In genomic region chr1:84632975-84633427, GRCh38 we compare ENCODE assay signal across 9 cellular contexts. TPM values are rescaled to one million over a fixed set of nuclear protein-coding genes. Genes with fewer than 3 reads are reported as not detected.
A peak's percentile ranks its signal among the peaks of the same experiment; 100 is the strongest.
DNase-seq lines count a peak whose midpoint lies in the region; ATAC-seq, FAIRE-seq and TF ChIP-seq lines count a peak whose summit lies in the region.
"Had no signal": no experiment of that assay in that cellular context is flagged by ENCODE, and none has a peak within 500 bp of the region (broad histone marks: within the 10 kb centered on the region; RNA-seq: fewer than 3 reads in every experiment).

No MANE protein-coding gene starts in this region.

- no peak for TF ChIP-seq EP300 in K562 (IDR thresholded peaks at IDR 0.05; ENCODE audit: low read length)

- no peaks in the 10 kb centered on the region for H3K79me2 ChIP-seq in K562 (ENCODE audit: control insufficient read depth, insufficient read depth, low read length)

- TF ChIP-seq RAD21 in K562 (CRISPR knock-in tag; conservative IDR thresholded peaks at IDR 0.05 in 1 of 2, IDR thresholded peaks at IDR 0.05 in 1 of 2) = 0 out of 4 replicates have a peak, but pooled peaks of 1 of the 2 experiments have one; percentile 2

- TF ChIP-seq CTCF in K562 (IDR thresholded peaks at IDR 0.05 in 2 of 3, conservative IDR thresholded peaks at IDR 0.05 in 1 of 3; ENCODE audit: insufficient read depth in 2 of 3, low read depth in 1 of 3, low read length in 3 of 3) = no peak

- TF ChIP-seq POLR2A in K562 (conservative IDR thresholded peaks at IDR 0.05) = no peak

- H3K9me3 ChIP-seq in K562 (replicated peaks; ENCODE audit: control insufficient read depth, insufficient read depth, low read depth, low read length) (no peaks in the 10 kb centered on the region), muscle layer of duodenum (ENCODE audit: control insufficient read depth in 1 of 2, low read length in 2 of 2) (no peaks in the 10 kb centered on the region)

- BruUV-seq in K562 (replicated peaks; lab: Mats Ljungman, UMichigan) = no TSS peak

- no peak overlapping the region for H3K4me3 ChIP-seq in K562
- no peak overlapping the region for H3K4me3 ChIP-seq in muscle layer of duodenum (ENCODE audit: low read depth in 1 of 2, low read length in 2 of 2)

- ATAC-seq in HG03196 (IDR thresholded peaks at IDR 0.05; ENCODE audit: unreplicated experiment) (peak; percentile 67), K562 (peak; percentile 73), GM18858 (IDR thresholded peaks at IDR 0.05; ENCODE audit: unreplicated experiment) (no peak)

- peak; percentile 67 for DNase-seq in GM03348 (ENCODE audit: low spot score)
- DNase-seq in K562 (ENCODE audit: extremely low read depth in 1 of 4, low spot score in 3 of 4) = peak in 2 of 4 experiments; percentile 37 to 61
- no peak for DNase-seq in NCI-H82 (lab: John Stamatoyannopoulos, UW)
- no peak for DNase-seq in OCI-M2 (lab: John Stamatoyannopoulos, UW; ENCODE audit: unreplicated experiment)
- no peak for DNase-seq in posterior vena cava (ENCODE audit: low spot score)

- in situ Hi-C loops in K562 (cut with MboI) = no loop called here

- POLR2A ChIA-PET in K562 (lab: Yijun Ruan, JAX) = interaction anchor here (0.6 to 1.1 kb wide), 2 partner anchors 29 to 144 kb away, joined by 4 read pairs; no protein-coding TSS in a partner anchor

- H3K9ac ChIP-seq in K562 (ENCODE audit: insufficient read depth in 1 of 2, low read depth in 2 of 2, low read length in 2 of 2) = no peak overlapping the region
- H3K9ac ChIP-seq: KMS-11 had no signal

- H3K9me1 ChIP-seq in K562 (ENCODE audit: control insufficient read depth, insufficient read depth, low read length) = no peaks in the 10 kb centered on the region

- peak; percentile 73 for FAIRE-seq in K562 (lab: Jason Lieb, UNC)

- H3K36me3 ChIP-seq in K562 (ENCODE audit: control insufficient read depth, insufficient read depth, low read length) = no peaks in the 10 kb centered on the region
- no peaks in the 10 kb centered on the region for H3K36me3 ChIP-seq in muscle layer of duodenum (ENCODE audit: control insufficient read depth in 1 of 2, insufficient read depth in 2 of 2, low read length in 2 of 2)

- H2AFZ ChIP-seq in K562 (ENCODE audit: low read depth, low read length) = no peak overlapping the region

- peaks cover 0 to 9% of the 10 kb centered on the region in 2 experiments; a peak in 3 of 5 replicates for H3K4me1 ChIP-seq in K562 (replicated peaks in 1 of 2; ENCODE audit: control insufficient read depth in 2 of 2, insufficient read depth in 2 of 2, low read length in 2 of 2)
- H3K4me1 ChIP-seq in muscle layer of duodenum (ENCODE audit: control insufficient read depth in 1 of 2, insufficient read depth in 2 of 2, low read length in 2 of 2) = no peaks in the 10 kb centered on the region

- intact Hi-C loops in K562 (cut with micrococcal nuclease) (no loop called here), posterior vena cava (cut with DNase I) (no loop called here)

- CTCF ChIA-PET in K562 (lab: Yijun Ruan, JAX; ENCODE audit: low intra/inter-chr PET ratio) = no interaction called here

- peak overlapping the region; percentile 12; the same call in 1 of the 2 replicates for H3K4me2 ChIP-seq in K562 (ENCODE audit: insufficient read depth, low read length)
- H3K4me2 ChIP-seq: KMS-11 had no signal

- H4K20me1 ChIP-seq in K562 (replicated peaks; ENCODE audit: control insufficient read depth, insufficient read depth, low read length) = no peaks in the 10 kb centered on the region

- 0% methylated on average over 1 of the region's 1 CpG for WGBS in K562 (ENCODE audit: insufficient coverage, low coverage, missing lambda C conversion rate)

- no peak overlapping the region for H3K27ac ChIP-seq in K562 (ENCODE audit: extremely low read depth, low read depth, low read length)
- peak overlapping the region; percentile 53 for H3K27ac ChIP-seq in muscle layer of duodenum (ENCODE audit: low read length)
- H3K27ac ChIP-seq: KMS-11 had no signal

- no peaks in the 10 kb centered on the region for H3K27me3 ChIP-seq in K562 (ENCODE audit: control insufficient read depth in 2 of 2, insufficient read depth in 2 of 2, low read length in 2 of 2)
- H3K27me3 ChIP-seq in muscle layer of duodenum (ENCODE audit: low read depth, low read length) = no peaks in the 10 kb centered on the region

TF ChIP-seq in K562, 482 proteins besides CTCF, POLR2A, EP300 and RAD21 (continues in another document):
- TF ChIP-seq NCOA2 (IDR thresholded peaks at IDR 0.05; ENCODE audit: partially characterized antibody in 2 of 2) (no peak), ZBTB1 (CRISPR knock-in tag; IDR thresholded peaks at IDR 0.05; ENCODE audit: borderline replicate concordance, low read depth) (no peak), DIDO1 (tag; IDR thresholded peaks at IDR 0.05; ENCODE audit: low read depth) (no peak), HMG20A (CRISPR knock-in tag; conservative IDR thresholded peaks at IDR 0.05) (no peak), CBX3 (IDR thresholded peaks at IDR 0.05; ENCODE audit: borderline replicate concordance in 1 of 2, low read length in 2 of 2) (no peak), TFAP4 (CRISPR knock-in tag; IDR thresholded peaks at IDR 0.05; ENCODE audit: borderline replicate concordance) (no peak), ATF3 (IDR thresholded peaks at IDR 0.05) (peak; percentile 90), ATF3 (CRISPR knock-in tag; conservative IDR thresholded peaks at IDR 0.05) (no peak), ZFP91 (CRISPR knock-in tag; IDR thresholded peaks at IDR 0.05) (no peak)

RNA-seq across cellular contexts. Expression of gene SSX2IP, which starts 57.3 kb away (rescaled TPM):
- 31.2 and 100 TPM in 2 replicates for total RNA-seq in K562 (2011; cell fraction: chromatin; rRNA removed; ENCODE audit: low replicate concordance)
- total RNA-seq in K562 (2011; cell fraction: nucleolus; rRNA removed) = 12.0 and 17.5 TPM in 2 replicates
- total RNA-seq in K562 (2011; cell fraction: nucleoplasm; rRNA removed) = 39.2 and 64.7 TPM in 2 replicates
- total RNA-seq in K562 (2014; rRNA removed) (42.0 and 53.7 TPM in 2 replicates), K562 (2014; rRNA removed; fragmentation: Illumina TruSeq; extraction: Trizol) (96.7 and 113 TPM in 2 replicates), K562 (2015; rRNA removed; fragmentation: Illumina TruSeq; extraction: Trizol) (69.7 and 73.9 TPM in 2 replicates), K562 (2021) (66.4 and 66.7 TPM in 2 replicates), posterior vena cava (1 to 10 TPM; 4.7 to 8.6 TPM)
- polyA plus RNA-seq in K562 (2011; rRNA removed) (40.6 and 61.7 TPM in 2 replicates), K562 (2014; fragmentation: Illumina TruSeq; extraction: Trizol) (54.3 and 62.1 TPM in 2 replicates), K562 (2014; fragmentation: Nextera tagmentation; extraction: Ambion mirVana) (10 to 100 TPM; 20.6 to 25.8 TPM), K562 (2014; rRNA removed) (45.4 and 50.5 TPM in 2 replicates)
- polyA plus RNA-seq in K562 (2011; cell fraction: cytosol; rRNA removed) = 5.3 and 11.1 TPM in 2 replicates
- 19.1 and 29.0 TPM in 2 replicates for polyA plus RNA-seq in K562 (2011; cell fraction: nucleus; rRNA removed)
- polyA plus RNA-seq in K562 (2012) = 29.6 and 39.3 TPM in 2 replicates
- 65.0 and 84.1 TPM in 2 replicates for polyA minus RNA-seq in K562 (2011; rRNA and poly(A)+ RNA removed)
- polyA minus RNA-seq in K562 (2011; cell fraction: cytosol; rRNA and poly(A)+ RNA removed) = 24.6 and 25.9 TPM in 2 replicates
- polyA minus RNA-seq in K562 (2011; cell fraction: nucleus; rRNA and poly(A)+ RNA removed) = 28.0 and 57.1 TPM in 2 replicates

RNA-seq across cellular contexts. Expression of gene CTBS, which starts 58.8 kb away (rescaled TPM):
- total RNA-seq in K562 (2011; cell fraction: chromatin; rRNA removed; ENCODE audit: low replicate concordance) = 13.7 and 21.8 TPM in 2 replicates
- total RNA-seq in K562 (2011; cell fraction: nucleolus; rRNA removed) = 8.5 and 9.9 TPM in 2 replicates
- total RNA-seq in K562 (2011; cell fraction: nucleoplasm; rRNA removed) = 13.1 and 19.8 TPM in 2 replicates
- 5.8 and 6.5 TPM in 2 replicates for total RNA-seq in K562 (2014; rRNA removed)
- total RNA-seq in K562 (2014; rRNA removed; fragmentation: Illumina TruSeq; extraction: Trizol) = 9.9 and 10.6 TPM in 2 replicates
- total RNA-seq in K562 (2015; rRNA removed; fragmentation: Illumina TruSeq; extraction: Trizol) = 6.9 and 7.2 TPM in 2 replicates
- total RNA-seq in K562 (2021) = 10.3 and 12.2 TPM in 2 replicates
- polyA plus RNA-seq in K562 (2011; rRNA removed) = 19.8 and 20.0 TPM in 2 replicates
- 4.7 and 11.9 TPM in 2 replicates for polyA plus RNA-seq in K562 (2011; cell fraction: cytosol; rRNA removed)
- 4.7 and 6.4 TPM in 2 replicates for polyA plus RNA-seq in K562 (2011; cell fraction: nucleus; rRNA removed)
- polyA plus RNA-seq in K562 (2012) = 8.7 and 23.3 TPM in 2 replicates
- 10.6 and 11.5 TPM in 2 replicates for polyA plus RNA-seq in K562 (2014; fragmentation: Illumina TruSeq; extraction: Trizol)
- 1 to 10 TPM; 3.0 to 4.7 TPM for polyA plus RNA-seq in K562 (2014; fragmentation: Nextera tagmentation; extraction: Ambion mirVana)
- polyA plus RNA-seq in K562 (2014; rRNA removed) = 8.6 and 10.1 TPM in 2 replicates
- polyA minus RNA-seq in K562 (2011; rRNA and poly(A)+ RNA removed) = 15.5 and 19.3 TPM in 2 replicates
- polyA minus RNA-seq in K562 (2011; cell fraction: cytosol; rRNA and poly(A)+ RNA removed) = 5.9 and 8.3 TPM in 2 replicates
- polyA minus RNA-seq in K562 (2011; cell fraction: nucleus; rRNA and poly(A)+ RNA removed) = 9.8 and 16.2 TPM in 2 replicates
- total RNA-seq in posterior vena cava = 10 to 100 TPM; 20.5 to 23.5 TPM
